ENCODE assay signal across 14 cellular contexts in the genomic region with DNA sequence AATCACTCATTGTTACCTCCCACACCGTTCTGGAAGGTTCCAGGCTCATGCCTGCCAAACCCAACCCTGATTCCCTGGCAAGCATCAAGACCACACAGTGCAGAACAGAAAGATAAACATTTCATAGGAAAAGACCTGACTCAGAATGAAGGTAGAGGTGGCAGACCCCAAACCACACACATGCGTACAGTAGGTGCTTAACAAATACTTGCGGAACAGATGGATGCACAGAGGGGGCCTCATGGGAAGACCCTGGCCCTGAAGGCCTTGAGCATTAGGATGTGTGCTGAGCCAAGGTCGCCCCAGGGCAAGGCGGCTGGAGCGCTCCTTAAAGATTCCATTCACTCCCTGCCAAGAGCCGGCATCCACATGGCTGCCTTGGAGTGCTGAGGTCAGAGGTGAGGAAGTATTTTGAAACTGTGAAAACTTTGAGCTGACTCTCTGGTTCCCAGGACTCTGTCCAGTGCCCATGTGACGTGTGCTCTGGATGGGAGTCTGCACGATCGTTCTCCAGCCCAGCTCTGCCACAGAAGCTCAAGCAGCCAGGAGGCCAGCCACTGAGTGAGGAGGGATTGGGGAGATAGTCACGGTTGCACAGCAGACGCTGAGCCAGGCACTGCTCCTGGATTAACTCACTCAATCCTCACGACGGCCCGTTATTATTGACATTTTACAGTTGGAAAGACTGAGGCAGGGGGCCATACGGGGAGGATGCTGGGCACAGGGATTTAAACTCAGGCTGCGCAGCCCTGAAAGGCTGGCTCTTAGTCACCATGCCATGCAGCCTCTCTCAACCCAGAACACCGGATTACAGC.
DNase-seq lines count a peak whose midpoint lies in the region; ATAC-seq and TF ChIP-seq lines count a peak whose summit lies in the region.
"Had no signal": no experiment of that assay in that cellular context is flagged by ENCODE, and none has a peak within 500 bp of the region (broad histone marks: within the 10 kb centered on the region; RNA-seq: fewer than 3 reads in every experiment).

No MANE protein-coding gene starts in this region.

- no peak overlapping the region for H2BK15ac ChIP-seq in mesenchymal stem cell (ENCODE audit: low read depth, poor library complexity, severe bottlenecking)

- H3K4me3 ChIP-seq in fibroblast of pulmonary artery (replicated peaks; ENCODE audit: low read depth, low read length) (no peak overlapping the region), mesenchymal stem cell (ENCODE audit: insufficient read depth in 1 of 2, low read depth in 1 of 2, low read length in 2 of 2) (no peak overlapping the region)

- no peaks in the 10 kb centered on the region for H3K4me1 ChIP-seq in mesenchymal stem cell (ENCODE audit: control insufficient read depth, insufficient read depth, low read depth, low read length)

- H3K36me3 ChIP-seq in mesenchymal stem cell (ENCODE audit: control insufficient read depth in 1 of 2, insufficient read depth in 2 of 2, low read depth in 1 of 2, low read length in 2 of 2) = no peaks in the 10 kb centered on the region

- peak overlapping the region; percentile 57 to 84 for H3K18ac ChIP-seq in mesenchymal stem cell (ENCODE audit: low read depth in 1 of 2, low read length in 2 of 2)

- 45% methylated on average over 18 of the region's 18 CpGs for WGBS in mesenchymal stem cell

- no peak overlapping the region for H2AFZ ChIP-seq in mesenchymal stem cell (ENCODE audit: low read depth, low read length)

- H3K4ac ChIP-seq in mesenchymal stem cell (ENCODE audit: low read depth in 1 of 2, low read length in 2 of 2) = peak overlapping the region in 1 of 2 experiments; percentile 17

- peak; percentile 9 for DNase-seq in amniotic epithelial cell (ENCODE audit: low read depth)
- peak; percentile 96 for DNase-seq in fibroblast of pulmonary artery (ENCODE audit: low read depth)
- peak; percentile 99 for DNase-seq in mesenchymal stem cell
- DNase-seq in stromal cell of bone marrow (ENCODE audit: low read depth) = peak; percentile 31
- no peak for DNase-seq in glomerular visceral epithelial cell (ENCODE audit: extremely low spot score)
- DNase-seq in NCI-H1930 (lab: John Stamatoyannopoulos, UW) = no peak
- DNase-seq in KBM-7 = no peak
- DNase-seq: activated CD4-positive, alpha-beta T cell treated with anti-CD3 and anti-CD28 coated beads for 4 hours; activated naive CD4-positive, alpha-beta T cell treated with anti-CD3 and anti-CD28 coated beads, Interleukin-2, amount 50 U/mL, for 16 hours; HCEC 1CT; stimulated activated CD4-positive, alpha-beta T cell treated with anti-CD3 and anti-CD28 coated beads, Interleukin-15, amount 100 ng/mL, for 24 hours had no signal

- peaks cover 0 to 11% of the 10 kb centered on the region in 2 experiments for H3K27me3 ChIP-seq in mesenchymal stem cell (ENCODE audit: control insufficient read depth in 1 of 2, insufficient read depth in 1 of 2, low read length in 2 of 2)

- peak overlapping the region; percentile 35 for H4K8ac ChIP-seq in mesenchymal stem cell (ENCODE audit: low read length)

- no peaks in the 10 kb centered on the region for H3K79me1 ChIP-seq in mesenchymal stem cell (replicated peaks; ENCODE audit: low read length, poor library complexity, severe bottlenecking)

- TF ChIP-seq CTCF in fibroblast of pulmonary artery (IDR thresholded peaks at IDR 0.05; ENCODE audit: low read length, missing control alignments) = no peak

- no peak overlapping the region for H2AK5ac ChIP-seq in mesenchymal stem cell (ENCODE audit: low read length, severe bottlenecking)

- H3K14ac ChIP-seq in mesenchymal stem cell (ENCODE audit: low read length in 2 of 2) = no peak overlapping the region

- H3K23ac ChIP-seq in mesenchymal stem cell (ENCODE audit: low read length in 2 of 2) = no peak overlapping the region

- no peak overlapping the region for H3K4me2 ChIP-seq in mesenchymal stem cell (ENCODE audit: low read length, poor library complexity, severe bottlenecking)

- ATAC-seq in HG03378 (IDR thresholded peaks at IDR 0.05; ENCODE audit: unreplicated experiment) = no peak
- ATAC-seq: SK-N-SH treated with all-trans-retinoic acid at 6 μM for 48 hours had no signal

- H3K9ac ChIP-seq in mesenchymal stem cell (ENCODE audit: low read length) = no peak overlapping the region

- H2BK5ac ChIP-seq in mesenchymal stem cell (ENCODE audit: low read depth, low read length, poor library complexity, severe bottlenecking) = no peak overlapping the region

- no peak overlapping the region for H2BK120ac ChIP-seq in mesenchymal stem cell (ENCODE audit: low read depth, low read length)

- in situ Hi-C loops in KBM-7 (cut with MboI; ENCODE audit: low pct_unique_long_range_greater_than_20kb, low sequenced_read_pairs) = no loop called here

- no peak overlapping the region for H3K27ac ChIP-seq in mesenchymal stem cell (ENCODE audit: low read length, poor library complexity, severe bottlenecking)
- H3K27ac ChIP-seq: epithelial cell of prostate had no signal

- peak overlapping the region; percentile 73 to 89 for H2BK12ac ChIP-seq in mesenchymal stem cell (ENCODE audit: low read length in 2 of 2)

- peak overlapping the region; percentile 40 for H4K91ac ChIP-seq in mesenchymal stem cell (ENCODE audit: low read length)

- H3K9me3 ChIP-seq in mesenchymal stem cell (ENCODE audit: control insufficient read depth, low read length) = no peaks in the 10 kb centered on the region

Comparison
In these comparisons a context has a peak if more than half of its experiments do, and no peak if none do; other contexts are left out.
1. DNase-seq: peak in amniotic epithelial cell (single experiment), fibroblast of pulmonary artery (single experiment), mesenchymal stem cell (single experiment) and stromal cell of bone marrow (single experiment); none in glomerular visceral epithelial cell (single experiment), NCI-H1930 (0 of 2) and KBM-7 (single experiment).